10 cellular contexts compared by ENCODE assay signal in genomic region chr5:96338089-96338488, GRCh38.
DNase-seq lines count a peak whose midpoint lies in the region; ATAC-seq, FAIRE-seq and TF ChIP-seq lines count a peak whose summit lies in the region.
"Had no signal": no experiment of that assay in that cellular context is flagged by ENCODE, and none has a peak within 500 bp of the region (broad histone marks: within the 10 kb centered on the region; RNA-seq: fewer than 3 reads in every experiment).

No MANE protein-coding gene starts in this region.

- in situ Hi-C loops in transverse colon (cut with MboI; ENCODE audit: low pct_ligation_motif_present in 1 of 4, low pct_unique_long_range_greater_than_20kb in 1 of 4, low sequenced_read_pairs in 3 of 4): loop anchor here (5.0 to 25.0 kb wide), 5 partner anchors 376 to 701 kb away; partner anchors contain the start of genes ELL2 (in 1 of the 4) and RFESD (in 1 of the 4)

- H3K36me3 ChIP-seq in heart right ventricle (no peaks in the 10 kb centered on the region), astrocyte (ENCODE audit: insufficient read depth, low read length) (no peaks in the 10 kb centered on the region), transverse colon (no peaks in the 10 kb centered on the region)

- no peak for DNase-seq in heart right ventricle
- no peak for DNase-seq in Right ventricle myocardium superior
- no peak for DNase-seq in astrocyte (ENCODE audit: low read depth)
- no peak for DNase-seq in transverse colon
- no peak for DNase-seq in COR-L47 (lab: John Stamatoyannopoulos, UW)
- DNase-seq in activated gamma-delta T cell treated with Interleukin-2 at 50 U/mL for 16 hours: no peak
- DNase-seq in erythroblast (lab: John Stamatoyannopoulos, UW): no peak
- DNase-seq: T-helper 2 cell had no signal

- H3K9me3 ChIP-seq in heart right ventricle (no peaks in the 10 kb centered on the region), astrocyte (ENCODE audit: insufficient read depth, low read depth, low read length) (no peaks in the 10 kb centered on the region), transverse colon (no peaks in the 10 kb centered on the region)

- H3K4me3 ChIP-seq in heart right ventricle (no peak overlapping the region), astrocyte (ENCODE audit: insufficient read depth, low read depth, low read length) (no peak overlapping the region), transverse colon (no peak overlapping the region)

- H3K27ac Mint-ChIP-seq in astrocyte (ENCODE audit: unreplicated experiment): no peak overlapping the region
- H3K27ac Mint-ChIP-seq: nephron had no signal

- H3K27me3 ChIP-seq in heart right ventricle (no peaks in the 10 kb centered on the region), astrocyte (ENCODE audit: insufficient read depth, low read length) (no peaks in the 10 kb centered on the region), transverse colon (no peaks in the 10 kb centered on the region)

- H3K4me3 Mint-ChIP-seq in astrocyte (ENCODE audit: unreplicated experiment): no peak overlapping the region
- H3K4me3 Mint-ChIP-seq: nephron had no signal

- H2AFZ ChIP-seq in astrocyte (ENCODE audit: low read depth, low read length): no peak overlapping the region

- no peaks in the 10 kb centered on the region for H3K79me2 ChIP-seq in astrocyte (ENCODE audit: insufficient read depth, low read length)

- TF ChIP-seq EP300 in transverse colon (IDR thresholded peaks at IDR 0.05; ENCODE audit: low read depth): no peak

- TF ChIP-seq POLR2A in transverse colon (IDR thresholded peaks at IDR 0.05): no peak
- no peak for TF ChIP-seq POLR2A in erythroblast (IDR thresholded peaks at IDR 0.05; ENCODE audit: low read length)

- TF ChIP-seq CTCF in heart right ventricle (IDR thresholded peaks at IDR 0.05) (no peak), astrocyte (IDR thresholded peaks at IDR 0.05; ENCODE audit: insufficient read depth, low read depth, low read length) (no peak), transverse colon (IDR thresholded peaks at IDR 0.05) (no peak)

- H3K4me2 ChIP-seq in astrocyte (ENCODE audit: low read length): no peak overlapping the region

- 51 to 70% methylated on average over 2 of the region's 2 CpGs for WGBS in heart right ventricle, 2 donors
- WGBS in transverse colon (ENCODE audit: low coverage in 1 of 2), 2 donors: 32 to 35% methylated on average over 2 of the region's 2 CpGs

- H3K27ac ChIP-seq in heart right ventricle: peak overlapping the region; percentile 20 to 70 (median 36)
- H3K27ac ChIP-seq in astrocyte (ENCODE audit: low read depth, low read length): no peak overlapping the region
- H3K27ac ChIP-seq in transverse colon: peak overlapping the region; percentile 15 to 53 (median 40)

- ATAC-seq in heart right ventricle (no peak), Right ventricle myocardium superior (ENCODE audit: poor library complexity) (no peak), HG02852 (IDR thresholded peaks at IDR 0.05; ENCODE audit: unreplicated experiment) (peak; percentile 57)

- no peaks in the 10 kb centered on the region for H3K36me3 Mint-ChIP-seq in astrocyte (ENCODE audit: low read depth, unreplicated experiment)

- peaks cover 2% of the 10 kb centered on the region for H3K4me1 Mint-ChIP-seq in astrocyte (ENCODE audit: low read depth, unreplicated experiment)
- H3K4me1 Mint-ChIP-seq: nephron had no signal

- intact Hi-C loops in heart right ventricle (cut with DNase I) (loop anchor here in 8 of 10 donors (2.0 to 10.0 kb wide), 12 partner anchors 91 to 693 kb away; partner anchors contain the start of genes RFESD (in 5 of the 8) and ELL2 (in 1 of the 8)), Right ventricle myocardium superior (cut with DNase I) (loop anchor here (5.0 kb wide), 1 partner anchor 376 kb away; the partner anchor contains the start of gene ELL2), transverse colon (cut with DNase I; ENCODE audit: low total_unique reads) (loop anchor here (5.0 to 10.0 kb wide), 3 partner anchors 383 to 703 kb away; no protein-coding TSS in a partner anchor)

- H3K27me3 Mint-ChIP-seq in astrocyte (ENCODE audit: low read depth, unreplicated experiment): no peaks in the 10 kb centered on the region

- H3K9ac ChIP-seq in astrocyte (ENCODE audit: low read length): no peak overlapping the region

- H3K4me1 ChIP-seq in heart right ventricle (peaks cover 0 to 48% (median 14%) of the 10 kb centered on the region in 9 donors), astrocyte (ENCODE audit: insufficient read depth, low read length) (peaks cover 14% of the 10 kb centered on the region), transverse colon (peaks cover 0 to 24% (median 12%) of the 10 kb centered on the region in 4 donors)

- H4K20me1 ChIP-seq in astrocyte (ENCODE audit: insufficient read depth, low read length): no peaks in the 10 kb centered on the region

- H3K9me3 Mint-ChIP-seq in astrocyte (ENCODE audit: unreplicated experiment): no peaks in the 10 kb centered on the region
- H3K9me3 Mint-ChIP-seq: nephron had no signal

- FAIRE-seq in astrocyte (lab: Jason Lieb, UNC): peak; percentile 23
